Comparison of ENCODE assay signal across 25 cellular contexts in genomic region chr6:126888727-126889725, GRCh38.
"Had no signal": no experiment of that assay in that cellular context is flagged by ENCODE, and none has a peak within 500 bp of the region (broad histone marks: within the 10 kb centered on the region; RNA-seq: fewer than 3 reads in every experiment).

No MANE protein-coding gene starts in this region.

- H3K4me3 Mint-ChIP-seq: naive thymus-derived CD8-positive, alpha-beta T cell; nephron progenitor cell; stimulated activated memory B cell treated with anti-CD40 and anti-IgM and Interleukin-4, amounts not matched to agents 10 μg/mL and 1 μg/mL and 100 μg/mL, for 72 hours; stimulated activated naive CD8-positive, alpha-beta T cell treated with anti-CD3 and anti-CD28 coated beads, Interleukin-15, Interleukin-2, amounts not matched to agents 100 ng/mL and 50 ng/mL, for 24 hours had no signal

- H3K27ac Mint-ChIP-seq: naive thymus-derived CD8-positive, alpha-beta T cell; nephron progenitor cell; stimulated activated memory B cell treated with anti-CD40 and anti-IgM and Interleukin-4, amounts not matched to agents 10 μg/mL and 1 μg/mL and 100 μg/mL, for 72 hours; stimulated activated naive CD8-positive, alpha-beta T cell treated with anti-CD3 and anti-CD28 coated beads, Interleukin-15, Interleukin-2, amounts not matched to agents 100 ng/mL and 50 ng/mL, for 24 hours had no signal

- H3K9me3 ChIP-seq: esophagus muscularis mucosa, gastroesophageal sphincter, heart right ventricle, prostate gland, sigmoid colon, thoracic aorta, tibial nerve, upper lobe of left lung, uterus had no signal

- H3K9me3 Mint-ChIP-seq: stimulated activated memory B cell treated with anti-CD40 and anti-IgM and Interleukin-4, amounts not matched to agents 10 μg/mL and 1 μg/mL and 100 μg/mL, for 72 hours had no signal

- H3K27ac ChIP-seq: dorsolateral prefrontal cortex, esophagus muscularis mucosa, foreskin keratinocyte, gastroesophageal sphincter, heart right ventricle, left lung, prostate gland, sigmoid colon, spleen, thoracic aorta, tibial nerve, upper lobe of left lung, uterus had no signal

- H3K36me3 Mint-ChIP-seq: naive thymus-derived CD8-positive, alpha-beta T cell; stimulated activated memory B cell treated with anti-CD40 and anti-IgM and Interleukin-4, amounts not matched to agents 10 μg/mL and 1 μg/mL and 100 μg/mL, for 72 hours had no signal

- H3K27me3 Mint-ChIP-seq: stimulated activated memory B cell treated with anti-CD40 and anti-IgM and Interleukin-4, amounts not matched to agents 10 μg/mL and 1 μg/mL and 100 μg/mL, for 72 hours had no signal

- ATAC-seq: foreskin keratinocyte; gastroesophageal sphincter; heart right ventricle; left cardiac atrium; left lung; naive thymus-derived CD8-positive, alpha-beta T cell; right cardiac atrium; stimulated activated memory B cell treated with anti-CD40 and anti-IgM and Interleukin-4, amounts not matched to agents 10 μg/mL and 1 μg/mL and 100 μg/mL, for 72 hours had no signal

- H3K4me3 ChIP-seq: dorsolateral prefrontal cortex, esophagus muscularis mucosa, gastroesophageal sphincter, heart right ventricle, left lung, prostate gland, sigmoid colon, spleen, thoracic aorta, tibial nerve, upper lobe of left lung, uterus had no signal

- H3K4me1 ChIP-seq: esophagus muscularis mucosa, foreskin keratinocyte, gastroesophageal sphincter, heart right ventricle, left lung, prostate gland, sigmoid colon, spleen, tibial nerve, upper lobe of left lung, uterus had no signal

- H3K27me3 ChIP-seq: dorsolateral prefrontal cortex, esophagus muscularis mucosa, foreskin keratinocyte, gastroesophageal sphincter, heart right ventricle, left lung, sigmoid colon, spleen, tibial nerve, upper lobe of left lung, uterus had no signal

- DNase-seq: cortex of kidney; dorsolateral prefrontal cortex; effector CD4-positive, alpha-beta T cell; foreskin keratinocyte; glutamatergic neuron; heart right ventricle; hippocampal formation; mammary epithelial cell; naive thymus-derived CD8-positive, alpha-beta T cell; nephron progenitor cell; right cardiac atrium; sigmoid colon; spleen; stimulated activated CD4-positive, alpha-beta T cell treated with anti-CD3 and anti-CD28 coated beads, Interleukin-4, amount 100 ng/mL, for 4 hours; upper lobe of left lung; uterus had no signal

- H3K36me3 ChIP-seq: esophagus muscularis mucosa, gastroesophageal sphincter, heart right ventricle, left lung, prostate gland, sigmoid colon, spleen, thoracic aorta, tibial nerve, upper lobe of left lung, uterus had no signal

- H3K4me1 Mint-ChIP-seq: naive thymus-derived CD8-positive, alpha-beta T cell; nephron progenitor cell; stimulated activated memory B cell treated with anti-CD40 and anti-IgM and Interleukin-4, amounts not matched to agents 10 μg/mL and 1 μg/mL and 100 μg/mL, for 72 hours had no signal
